8 cellular contexts compared by ENCODE assay signal in the genomic region with DNA sequence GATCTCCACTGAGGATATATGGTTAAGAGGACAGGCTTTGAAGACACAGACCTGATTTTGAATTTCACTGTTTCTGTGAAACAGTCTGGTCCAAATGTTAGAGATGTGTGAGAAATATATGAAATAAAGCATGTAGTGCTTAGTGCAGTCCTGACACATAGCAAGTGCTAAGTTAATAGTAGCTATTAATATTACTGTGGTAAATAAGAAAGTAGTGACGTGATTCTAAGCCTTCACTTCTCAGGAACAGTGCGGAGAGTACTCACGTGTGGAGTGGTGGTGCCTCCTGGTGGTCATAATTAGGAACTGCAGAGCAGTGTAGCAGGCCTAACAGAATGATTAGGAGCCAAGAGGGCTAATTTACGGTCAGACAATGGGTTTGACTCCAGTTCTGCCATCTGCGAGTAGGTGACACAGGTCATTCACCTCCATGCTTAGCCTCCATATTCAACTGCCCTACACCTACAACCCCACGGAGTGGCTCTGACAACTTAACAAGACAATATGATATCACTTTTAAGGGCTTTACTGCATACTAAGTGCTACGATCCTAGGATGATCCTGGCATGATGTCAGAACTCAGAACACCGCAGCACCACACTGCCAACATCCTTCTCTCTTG.
DNase-seq lines count a peak whose midpoint lies in the region; ATAC-seq and TF ChIP-seq lines count a peak whose summit lies in the region.

No MANE protein-coding gene starts in this region.

- H3K36me3 ChIP-seq in heart left ventricle = no peaks in the 10 kb centered on the region

- H3K27ac Mint-ChIP-seq in activated naive CD8-positive, alpha-beta T cell treated with anti-CD3 and anti-CD28 coated beads, Interleukin-2, amount 10 ng/mL, durations not matched to agents 7 days and 5 days = no peak overlapping the region

- WGBS in heart left ventricle, 4 donors = 11 to 18% (median 14%) methylated on average over 8 of the region's 8 CpGs

- H3K27ac ChIP-seq in heart left ventricle = no peak overlapping the region

- H3K36me3 Mint-ChIP-seq in activated naive CD8-positive, alpha-beta T cell treated with anti-CD3 and anti-CD28 coated beads, Interleukin-2, amount 10 ng/mL, durations not matched to agents 7 days and 5 days = no peaks in the 10 kb centered on the region

- H3K4me3 Mint-ChIP-seq in activated naive CD8-positive, alpha-beta T cell treated with anti-CD3 and anti-CD28 coated beads, Interleukin-2, amount 10 ng/mL, durations not matched to agents 7 days and 5 days = no peak overlapping the region

- TF ChIP-seq POLR2A in NB4 (IDR thresholded peaks at IDR 0.05; ENCODE audit: extremely low read depth, insufficient read length) = no peak
- no peak for TF ChIP-seq POLR2A in heart left ventricle (IDR thresholded peaks at IDR 0.05)

- peaks cover 6% of the 10 kb centered on the region for H3K27me3 Mint-ChIP-seq in activated naive CD8-positive, alpha-beta T cell treated with anti-CD3 and anti-CD28 coated beads, Interleukin-2, amount 10 ng/mL, durations not matched to agents 7 days and 5 days

- no peaks in the 10 kb centered on the region for H3K27me3 ChIP-seq in heart left ventricle

- intact Hi-C loops in heart left ventricle (cut with DNase I) = loop anchor here (1.0 to 10.0 kb wide), 12 partner anchors 24 to 636 kb away; no protein-coding TSS in a partner anchor

- DNase-seq in D341Med (ENCODE audit: low spot score) = peak; percentile 78
- DNase-seq in NB4 (ENCODE audit: low read depth) = peak; percentile 82
- peak; percentile 58 for DNase-seq in SKM-1 (lab: John Stamatoyannopoulos, UW; ENCODE audit: unreplicated experiment)
- peak; percentile 70 for DNase-seq in activated naive CD8-positive, alpha-beta T cell treated with anti-CD3 and anti-CD28 coated beads, Interleukin-2, amount 10 ng/mL, durations not matched to agents 7 days and 5 days
- peak; percentile 51 to 73 (median 59) for DNase-seq in heart left ventricle
- peak; percentile 75 for DNase-seq in putamen (ENCODE audit: low spot score)

- H3K4me1 Mint-ChIP-seq in activated naive CD8-positive, alpha-beta T cell treated with anti-CD3 and anti-CD28 coated beads, Interleukin-2, amount 10 ng/mL, durations not matched to agents 7 days and 5 days = peaks cover 15% of the 10 kb centered on the region

- no peaks in the 10 kb centered on the region for H3K9me3 Mint-ChIP-seq in activated naive CD8-positive, alpha-beta T cell treated with anti-CD3 and anti-CD28 coated beads, Interleukin-2, amount 10 ng/mL, durations not matched to agents 7 days and 5 days

- no peaks in the 10 kb centered on the region for H3K9me3 ChIP-seq in heart left ventricle

- H3K4me3 ChIP-seq in NB4 (ENCODE audit: low read depth, low read length) (no peak overlapping the region), heart left ventricle (no peak overlapping the region)

- ATAC-seq in GM21786 (IDR thresholded peaks at IDR 0.05; ENCODE audit: unreplicated experiment) (peak; percentile 55), heart left ventricle (peak; percentile 56 to 86 (median 80)), GM18519 (IDR thresholded peaks at IDR 0.05; ENCODE audit: low FRiP score, unreplicated experiment) (no peak)
- peak; percentile 89 for ATAC-seq in activated naive CD8-positive, alpha-beta T cell treated with anti-CD3 and anti-CD28 coated beads, Interleukin-2, amount 10 ng/mL, durations not matched to agents 7 days and 5 days (ENCODE audit: low read depth)

- POLR2A ChIA-PET in activated naive CD8-positive, alpha-beta T cell treated with anti-CD3 and anti-CD28 coated beads, Interleukin-2, amount 10 ng/mL, durations not matched to agents 7 days and 5 days (lab: Charles Lee) = interaction anchor here (1.1 kb wide), 1 partner anchor 330 kb away, joined by 4 read pairs; no protein-coding TSS in a partner anchor

- TF ChIP-seq CTCF in NB4 (IDR thresholded peaks at IDR 0.05; ENCODE audit: low read depth, low read length) = peak; percentile 98
- peak; percentile 95 to 99 (median 99) for TF ChIP-seq CTCF in heart left ventricle (IDR thresholded peaks at IDR 0.05)

- peaks cover 0 to 19% (median 1%) of the 10 kb centered on the region in 12 donors for H3K4me1 ChIP-seq in heart left ventricle
